In the genomic region with DNA sequence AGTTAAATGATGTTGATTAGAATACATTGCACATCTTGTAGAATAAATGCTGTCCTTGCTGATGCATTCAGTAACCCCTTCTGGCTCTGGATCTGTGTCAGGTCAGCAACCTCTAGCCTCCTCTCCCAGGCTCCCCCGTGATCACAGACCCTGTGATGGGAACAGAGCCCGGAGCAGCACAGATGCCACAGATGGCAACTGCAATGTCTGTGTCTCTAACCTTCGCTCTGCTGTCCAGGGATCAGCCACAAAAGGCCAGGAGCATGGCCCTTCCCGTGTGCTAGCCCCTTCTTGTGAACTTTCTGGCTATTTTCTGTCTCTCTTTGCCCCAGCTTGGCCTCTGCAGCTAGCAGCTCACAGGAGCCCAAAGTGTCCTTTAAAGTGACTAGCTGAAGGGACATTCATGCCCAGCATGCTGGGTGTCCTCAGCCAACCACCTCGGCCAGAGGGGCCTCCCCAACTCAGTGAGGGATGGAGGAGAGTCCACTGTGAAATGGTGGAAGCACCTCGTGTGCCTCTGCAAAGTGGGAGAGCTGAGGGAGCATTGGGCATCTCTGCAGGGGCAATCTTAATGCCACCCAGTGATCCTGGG, we compare ENCODE assay signal across 19 cellular contexts.
"Had no signal": no experiment of that assay in that cellular context is flagged by ENCODE, and none has a peak within 500 bp of the region (broad histone marks: within the 10 kb centered on the region; RNA-seq: fewer than 3 reads in every experiment).

No MANE protein-coding gene starts in this region.

- H3K4me3 Mint-ChIP-seq: dendritic cell treated with granulocyte-macrophage colony-stimulating factor and Interleukin-4, amounts not matched to agents 40 ng/mL and 50 ng/mL, for 4 days; naive thymus-derived CD8-positive, alpha-beta T cell; nephron progenitor cell; stimulated activated memory B cell treated with anti-CD40 and anti-IgM and Interleukin-4, amounts not matched to agents 10 μg/mL and 1 μg/mL and 100 μg/mL, for 72 hours had no signal

- H3K4me1 ChIP-seq: esophagus squamous epithelium, parathyroid adenoma, right atrium auricular region, sigmoid colon, tibial nerve, upper lobe of left lung had no signal

- H3K4me1 Mint-ChIP-seq: naive thymus-derived CD8-positive, alpha-beta T cell; stimulated activated memory B cell treated with anti-CD40 and anti-IgM and Interleukin-4, amounts not matched to agents 10 μg/mL and 1 μg/mL and 100 μg/mL, for 72 hours had no signal

- H3K9me3 ChIP-seq: esophagus squamous epithelium, right atrium auricular region, sigmoid colon, thoracic aorta, tibial nerve, upper lobe of left lung had no signal

- ATAC-seq: naive thymus-derived CD8-positive, alpha-beta T cell; stimulated activated memory B cell treated with anti-CD40 and anti-IgM and Interleukin-4, amounts not matched to agents 10 μg/mL and 1 μg/mL and 100 μg/mL, for 72 hours; stimulated activated naive CD8-positive, alpha-beta T cell treated with anti-CD3 and anti-CD28 coated beads, Interleukin-15, Interleukin-2, amounts not matched to agents 100 U/mL and 50 U/mL, for 24 hours had no signal

- H3K27ac Mint-ChIP-seq: dendritic cell treated with granulocyte-macrophage colony-stimulating factor and Interleukin-4, amounts not matched to agents 40 ng/mL and 50 ng/mL, for 4 days; naive thymus-derived CD8-positive, alpha-beta T cell; nephron progenitor cell; stimulated activated memory B cell treated with anti-CD40 and anti-IgM and Interleukin-4, amounts not matched to agents 10 μg/mL and 1 μg/mL and 100 μg/mL, for 72 hours had no signal

- H3K27me3 Mint-ChIP-seq: dendritic cell treated with granulocyte-macrophage colony-stimulating factor and Interleukin-4, amounts not matched to agents 40 ng/mL and 50 ng/mL, for 4 days; stimulated activated memory B cell treated with anti-CD40 and anti-IgM and Interleukin-4, amounts not matched to agents 10 μg/mL and 1 μg/mL and 100 μg/mL, for 72 hours had no signal

- H3K27ac ChIP-seq: esophagus squamous epithelium, parathyroid adenoma, right atrium auricular region, sigmoid colon, thoracic aorta, tibial nerve, upper lobe of left lung had no signal

- H3K36me3 ChIP-seq: esophagus squamous epithelium, right atrium auricular region, sigmoid colon, thoracic aorta, tibial nerve, upper lobe of left lung had no signal

- H3K4me3 ChIP-seq: esophagus squamous epithelium, right atrium auricular region, sigmoid colon, thoracic aorta, tibial nerve, upper lobe of left lung had no signal

- H2AFZ ChIP-seq: parathyroid adenoma had no signal

- H3K36me3 Mint-ChIP-seq: naive thymus-derived CD8-positive, alpha-beta T cell; stimulated activated memory B cell treated with anti-CD40 and anti-IgM and Interleukin-4, amounts not matched to agents 10 μg/mL and 1 μg/mL and 100 μg/mL, for 72 hours had no signal

- H3K27me3 ChIP-seq: right atrium auricular region, tibial nerve had no signal

- H3K9ac ChIP-seq: parathyroid adenoma had no signal

- DNase-seq: central memory CD4-positive, alpha-beta T cell; effector CD8-positive, alpha-beta T cell; esophagus squamous epithelium; head of caudate nucleus; mesendoderm; naive thymus-derived CD8-positive, alpha-beta T cell; nephron progenitor cell; sigmoid colon; stimulated activated CD4-positive, alpha-beta T cell treated with anti-CD3 and anti-CD28 coated beads, Interleukin-2, amount 100 ng/mL, for 24 hours; stimulated activated CD4-positive, alpha-beta T cell treated with anti-CD3 and anti-CD28 coated beads, Interleukin-4, amount 100 ng/mL, for 4 hours; stimulated activated naive CD8-positive, alpha-beta T cell treated with anti-CD3 and anti-CD28 coated beads, Interleukin-15, Interleukin-2, amounts not matched to agents 100 U/mL and 50 U/mL, for 24 hours; substantia nigra; upper lobe of left lung had no signal

- H3K79me2 ChIP-seq: parathyroid adenoma had no signal
